8 cellular contexts compared by ENCODE assay signal in genomic region chr10:107653832-107654287, GRCh38.
DNase-seq lines count a peak whose midpoint lies in the region; ATAC-seq, FAIRE-seq and TF ChIP-seq lines count a peak whose summit lies in the region.

No MANE protein-coding gene starts in this region.

- peak overlapping the region; percentile 30 for H3K27ac Mint-ChIP-seq in activated B cell treated with CpG ODN at 0.5 μM for 24 hours
- no peak overlapping the region for H3K27ac Mint-ChIP-seq in CD4-positive, alpha-beta memory T cell
- no peak overlapping the region for H3K27ac Mint-ChIP-seq in activated CD4-positive, alpha-beta memory T cell treated with anti-CD3 and anti-CD28 coated beads, Interleukin-2, amount 10 ng/mL, durations not matched to agents 7 days and 5 days
- no peak overlapping the region for H3K27ac Mint-ChIP-seq in activated CD8-positive, alpha-beta memory T cell treated with anti-CD3 and anti-CD28 coated beads, Interleukin-2, amount 10 ng/mL, durations not matched to agents 7 days and 5 days

- H3K36me3 Mint-ChIP-seq in activated B cell treated with CpG ODN at 0.5 μM for 24 hours (ENCODE audit: low read depth) = no peaks in the 10 kb centered on the region
- peaks cover 0 to 3% of the 10 kb centered on the region in 2 donors for H3K36me3 Mint-ChIP-seq in CD4-positive, alpha-beta memory T cell
- no peaks in the 10 kb centered on the region for H3K36me3 Mint-ChIP-seq in activated CD4-positive, alpha-beta memory T cell treated with anti-CD3 and anti-CD28 coated beads, Interleukin-2, amount 10 ng/mL, durations not matched to agents 7 days and 5 days (ENCODE audit: low read depth)
- H3K36me3 Mint-ChIP-seq in activated CD8-positive, alpha-beta memory T cell treated with anti-CD3 and anti-CD28 coated beads, Interleukin-2, amount 10 ng/mL, durations not matched to agents 7 days and 5 days = no peaks in the 10 kb centered on the region

- intact Hi-C loops in activated B cell treated with CpG ODN at 0.5 μM for 24 hours (cut with micrococcal nuclease) = no loop called here
- intact Hi-C loops in HepG2 (cut with micrococcal nuclease; ENCODE audit: unreplicated experiment) = no loop called here
- intact Hi-C loops in CD4-positive, alpha-beta memory T cell (cut with micrococcal nuclease) = no loop called here

- 3% methylated on average over 5 of the region's 5 CpGs for WGBS in HepG2 (ENCODE audit: low lambda C conversion rate)

- H3K27ac ChIP-seq in HepG2 (ENCODE audit: extremely low read length, insufficient read depth, low read length) = no peak overlapping the region
- H3K27ac ChIP-seq in CD4-positive, alpha-beta memory T cell (ENCODE audit: low read depth, low read length) = no peak overlapping the region

- DNase-seq in AG08395 (ENCODE audit: low spot score) = peak; percentile 41
- no peak for DNase-seq in activated B cell treated with CpG ODN at 0.5 μM for 24 hours
- no peak for DNase-seq in HepG2 (ENCODE audit: low spot score)
- no peak for DNase-seq in CD4-positive, alpha-beta memory T cell
- no peak for DNase-seq in activated CD4-positive, alpha-beta memory T cell treated with anti-CD3 and anti-CD28 coated beads, Interleukin-2, amount 10 ng/mL, durations not matched to agents 7 days and 5 days
- no peak for DNase-seq in activated CD8-positive, alpha-beta memory T cell treated with anti-CD3 and anti-CD28 coated beads, Interleukin-2, amount 10 ng/mL, durations not matched to agents 7 days and 5 days

- CTCF ChIA-PET in activated B cell treated with CpG ODN at 0.5 μM for 24 hours (lab: Charles Lee) = no interaction called here
- CTCF ChIA-PET in HepG2 (lab: Yijun Ruan, JAX; ENCODE audit: low intra/inter-chr PET ratio, low total read pairs) = no interaction called here
- CTCF ChIA-PET in CD4-positive, alpha-beta memory T cell (lab: Charles Lee; ENCODE audit: partially characterized antibody) = no interaction called here
- CTCF ChIA-PET in activated CD4-positive, alpha-beta memory T cell treated with anti-CD3 and anti-CD28 coated beads, Interleukin-2, amount 10 ng/mL, durations not matched to agents 7 days and 5 days (lab: Charles Lee) = no interaction called here
- CTCF ChIA-PET in activated CD8-positive, alpha-beta memory T cell treated with anti-CD3 and anti-CD28 coated beads, Interleukin-2, amount 10 ng/mL, durations not matched to agents 7 days and 5 days (lab: Charles Lee) = no interaction called here

- peak; percentile 80 for ATAC-seq in GM19023 (IDR thresholded peaks at IDR 0.05; ENCODE audit: unreplicated experiment)
- peak; percentile 49 for ATAC-seq in HG03520 (IDR thresholded peaks at IDR 0.05; ENCODE audit: unreplicated experiment)
- ATAC-seq in activated B cell treated with CpG ODN at 0.5 μM for 24 hours (ENCODE audit: low read depth) = peak; percentile 57
- peak; percentile 31; the same call in 1 of the 3 replicates for ATAC-seq in HepG2
- ATAC-seq in activated CD8-positive, alpha-beta memory T cell treated with anti-CD3 and anti-CD28 coated beads, Interleukin-2, amount 10 ng/mL, durations not matched to agents 7 days and 5 days = no peak

- H4K20me1 ChIP-seq in HepG2 (ENCODE audit: insufficient read depth, low read length) = no peaks in the 10 kb centered on the region

- no peak overlapping the region for H3K4me3 ChIP-seq in HepG2 (replicated peaks in 1 of 3; ENCODE audit: insufficient read depth in 1 of 3, low read depth in 2 of 3, low read length in 3 of 3)
- no peak overlapping the region for H3K4me3 ChIP-seq in CD4-positive, alpha-beta memory T cell (ENCODE audit: low read length in 2 of 2)

- peak overlapping the region; percentile 69 for H3K4me3 Mint-ChIP-seq in activated B cell treated with CpG ODN at 0.5 μM for 24 hours
- peak overlapping the region in 2 of 8 donors; percentile 30 to 51 for H3K4me3 Mint-ChIP-seq in CD4-positive, alpha-beta memory T cell
- no peak overlapping the region for H3K4me3 Mint-ChIP-seq in activated CD4-positive, alpha-beta memory T cell treated with anti-CD3 and anti-CD28 coated beads, Interleukin-2, amount 10 ng/mL, durations not matched to agents 7 days and 5 days
- no peak overlapping the region for H3K4me3 Mint-ChIP-seq in activated CD8-positive, alpha-beta memory T cell treated with anti-CD3 and anti-CD28 coated beads, Interleukin-2, amount 10 ng/mL, durations not matched to agents 7 days and 5 days

- TF ChIP-seq CTCF in activated B cell treated with CpG ODN at 0.5 μM for 24 hours (IDR thresholded peaks at IDR 0.05) (no peak), HepG2 (CRISPR knock-in tag; IDR thresholded peaks at IDR 0.05) (no peak)

- no peak overlapping the region for H2AFZ ChIP-seq in HepG2 (ENCODE audit: low read length)

- no peaks in the 10 kb centered on the region for H3K27me3 Mint-ChIP-seq in activated B cell treated with CpG ODN at 0.5 μM for 24 hours
- no peaks in the 10 kb centered on the region for H3K27me3 Mint-ChIP-seq in CD4-positive, alpha-beta memory T cell
- no peaks in the 10 kb centered on the region for H3K27me3 Mint-ChIP-seq in activated CD4-positive, alpha-beta memory T cell treated with anti-CD3 and anti-CD28 coated beads, Interleukin-2, amount 10 ng/mL, durations not matched to agents 7 days and 5 days
- H3K27me3 Mint-ChIP-seq in activated CD8-positive, alpha-beta memory T cell treated with anti-CD3 and anti-CD28 coated beads, Interleukin-2, amount 10 ng/mL, durations not matched to agents 7 days and 5 days = no peaks in the 10 kb centered on the region

- in situ Hi-C loops in HepG2 (cut with HindIII; ENCODE audit: extremely low pct_ligation_motif_present, low pct_unique_long_range_greater_than_20kb) = no loop called here

- POLR2A ChIA-PET in activated B cell treated with CpG ODN at 0.5 μM for 24 hours (lab: Charles Lee) (interaction anchor here (0.7 kb wide), 1 partner anchor 505 kb away, joined by 3 read pairs; no protein-coding TSS in a partner anchor), HepG2 (lab: Yijun Ruan, JAX) (no interaction called here)
- POLR2A ChIA-PET in CD4-positive, alpha-beta memory T cell (lab: Charles Lee; ENCODE audit: partially characterized antibody) = no interaction called here
- POLR2A ChIA-PET in activated CD4-positive, alpha-beta memory T cell treated with anti-CD3 and anti-CD28 coated beads, Interleukin-2, amount 10 ng/mL, durations not matched to agents 7 days and 5 days (lab: Charles Lee) = no interaction called here

- FAIRE-seq in HepG2 (lab: Jason Lieb, UNC) = no peak

- TF ChIP-seq POLR2A in HepG2 (IDR thresholded peaks at IDR 0.05; ENCODE audit: insufficient read depth in 1 of 2, low read depth in 2 of 2, low read length in 2 of 2) = no peak

- TF ChIP-seq EP300 in HepG2 (IDR thresholded peaks at IDR 0.05; ENCODE audit: low read depth in 2 of 2, low read length in 2 of 2) (no peak), HepG2 (CRISPR knock-in tag; IDR thresholded peaks at IDR 0.05; ENCODE audit: borderline replicate concordance) (no peak)

- H3K9ac ChIP-seq in HepG2 (ENCODE audit: insufficient read depth, low read depth, low read length) = no peak overlapping the region

- no peaks in the 10 kb centered on the region for H3K4me1 ChIP-seq in HepG2 (ENCODE audit: insufficient read depth, low read length)
- H3K4me1 ChIP-seq in CD4-positive, alpha-beta memory T cell (ENCODE audit: insufficient read depth, low read length) = no peaks in the 10 kb centered on the region

- peaks cover 86% of the 10 kb centered on the region for H3K9me3 ChIP-seq in HepG2 (ENCODE audit: low read length)
- H3K9me3 ChIP-seq in CD4-positive, alpha-beta memory T cell (ENCODE audit: control insufficient read depth in 1 of 2, low read length in 2 of 2) = no peaks in the 10 kb centered on the region

- peak overlapping the region; percentile 27 for H3K4me2 ChIP-seq in HepG2 (ENCODE audit: low read depth, low read length)

- no peak for TF ChIP-seq RAD21 in HepG2 (CRISPR knock-in tag; IDR thresholded peaks at IDR 0.05)

- BruUV-seq in HepG2 (replicated peaks; lab: Mats Ljungman, UMichigan) = no TSS peak

- H3K27me3 ChIP-seq in HepG2 (ENCODE audit: control insufficient read depth in 1 of 2, insufficient read depth in 2 of 2, low read length in 2 of 2) = no peaks in the 10 kb centered on the region
- H3K27me3 ChIP-seq in CD4-positive, alpha-beta memory T cell (ENCODE audit: insufficient read depth, low read length) = no peaks in the 10 kb centered on the region

- H3K9me3 Mint-ChIP-seq in activated B cell treated with CpG ODN at 0.5 μM for 24 hours = no peaks in the 10 kb centered on the region
- peaks cover 0 to 25% (median 21%) of the 10 kb centered on the region in 8 donors for H3K9me3 Mint-ChIP-seq in CD4-positive, alpha-beta memory T cell
- H3K9me3 Mint-ChIP-seq in activated CD4-positive, alpha-beta memory T cell treated with anti-CD3 and anti-CD28 coated beads, Interleukin-2, amount 10 ng/mL, durations not matched to agents 7 days and 5 days = peaks cover 17% of the 10 kb centered on the region
- H3K9me3 Mint-ChIP-seq in activated CD8-positive, alpha-beta memory T cell treated with anti-CD3 and anti-CD28 coated beads, Interleukin-2, amount 10 ng/mL, durations not matched to agents 7 days and 5 days (ENCODE audit: low read depth) = peaks cover 22% of the 10 kb centered on the region

- peaks cover 7% of the 10 kb centered on the region for H3K4me1 Mint-ChIP-seq in activated B cell treated with CpG ODN at 0.5 μM for 24 hours
- H3K4me1 Mint-ChIP-seq in CD4-positive, alpha-beta memory T cell = peaks cover 0 to 4% (median 0%) of the 10 kb centered on the region in 4 donors
- no peaks in the 10 kb centered on the region for H3K4me1 Mint-ChIP-seq in activated CD4-positive, alpha-beta memory T cell treated with anti-CD3 and anti-CD28 coated beads, Interleukin-2, amount 10 ng/mL, durations not matched to agents 7 days and 5 days
- H3K4me1 Mint-ChIP-seq in activated CD8-positive, alpha-beta memory T cell treated with anti-CD3 and anti-CD28 coated beads, Interleukin-2, amount 10 ng/mL, durations not matched to agents 7 days and 5 days = peaks cover 2% of the 10 kb centered on the region

- no peaks in the 10 kb centered on the region for H3K79me2 ChIP-seq in HepG2 (ENCODE audit: insufficient read depth, low read length)

- H3K36me3 ChIP-seq in HepG2 (replicated peaks in 1 of 2; ENCODE audit: control insufficient read depth in 1 of 2, insufficient read depth in 2 of 2, low read length in 2 of 2) = no peaks in the 10 kb centered on the region
- no peaks in the 10 kb centered on the region for H3K36me3 ChIP-seq in CD4-positive, alpha-beta memory T cell (ENCODE audit: insufficient read depth, low read length)

TF ChIP-seq in HepG2, 621 proteins besides CTCF, POLR2A, EP300 and RAD21:
- TF ChIP-seq, protein P1, sequence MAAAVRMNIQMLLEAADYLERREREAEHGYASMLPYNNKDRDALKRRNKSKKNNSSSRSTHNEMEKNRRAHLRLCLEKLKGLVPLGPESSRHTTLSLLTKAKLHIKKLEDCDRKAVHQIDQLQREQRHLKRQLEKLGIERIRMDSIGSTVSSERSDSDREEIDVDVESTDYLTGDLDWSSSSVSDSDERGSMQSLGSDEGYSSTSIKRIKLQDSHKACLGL (CRISPR knock-in tag; IDR thresholded peaks at IDR 0.05) = no peak
- TF ChIP-seq TCF7L2 (IDR thresholded peaks at IDR 0.05; ENCODE audit: low read depth, low read length) (no peak), SRF (IDR thresholded peaks at IDR 0.05; ENCODE audit: low read depth, low read length) (no peak)
